In the genomic region with DNA sequence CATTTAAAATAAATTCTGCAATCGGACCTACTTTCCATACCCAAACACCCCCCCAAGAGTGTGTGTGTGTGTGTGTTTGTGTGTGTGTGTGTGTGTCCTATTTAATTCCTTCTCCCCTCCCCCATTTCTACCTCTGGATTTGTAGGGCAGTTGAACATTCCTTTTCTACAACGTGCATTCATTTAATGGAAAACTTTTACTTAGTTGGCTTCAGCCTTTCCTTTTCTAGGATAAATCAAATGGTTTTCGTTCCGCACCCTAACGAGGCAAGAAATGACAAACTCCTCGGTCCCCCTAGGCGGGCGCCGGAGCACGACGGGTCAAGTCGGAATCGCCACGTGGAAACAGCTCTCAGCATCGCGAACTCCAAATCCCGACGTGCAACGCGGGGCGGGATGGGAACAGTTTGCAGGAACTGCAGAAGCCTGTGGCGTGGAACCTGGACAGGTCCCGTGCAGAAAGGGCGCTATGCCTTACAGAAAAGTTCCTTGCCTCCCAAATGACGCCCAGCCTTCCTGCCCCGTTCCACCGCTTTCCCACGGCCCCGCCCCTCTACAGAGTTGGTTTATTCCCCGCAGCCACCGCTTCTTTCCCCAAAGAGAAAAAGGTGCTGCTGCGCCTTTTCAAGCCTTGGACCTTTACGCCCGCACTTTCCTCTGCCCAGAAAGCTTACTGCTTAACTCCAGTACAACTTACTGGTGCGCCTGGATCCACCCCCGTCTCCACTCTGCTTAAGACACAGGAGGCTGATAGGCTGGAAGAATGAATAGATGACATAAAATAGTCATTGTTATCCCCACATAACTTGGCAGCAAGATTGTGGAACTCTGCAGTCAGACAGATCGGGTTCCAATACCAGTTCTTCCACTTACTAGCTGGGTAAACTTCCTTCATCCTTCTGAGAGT, we compare ENCODE assay signal across 1 cellular context.
TF ChIP-seq lines count a peak whose summit lies in the region.

No MANE protein-coding gene starts in this region.

TF ChIP-seq in HepG2, 621 proteins besides CTCF, POLR2A, EP300 and RAD21 (continued from another document and continues in another):
- peak; percentile 75; the same call in 1 of the 2 replicates for TF ChIP-seq PRDM10 (CRISPR knock-in tag; IDR thresholded peaks at IDR 0.05; ENCODE audit: low read depth)
- 0 out of 2 replicates have a peak, but pooled peaks have one; percentile 8 for TF ChIP-seq DRAP1 (CRISPR knock-in tag; IDR thresholded peaks at IDR 0.05)
- no peak for TF ChIP-seq JDP2 (CRISPR knock-in tag; IDR thresholded peaks at IDR 0.05; ENCODE audit: borderline replicate concordance)
- peak; percentile 81 for TF ChIP-seq GATAD1 (CRISPR knock-in tag; IDR thresholded peaks at IDR 0.05)
- TF ChIP-seq ZSCAN31 (CRISPR knock-in tag; IDR thresholded peaks at IDR 0.05; ENCODE audit: low read depth) = peak; percentile 61; the same call in 1 of the 2 replicates
- TF ChIP-seq HMG20A (CRISPR knock-in tag; IDR thresholded peaks at IDR 0.05; ENCODE audit: borderline replicate concordance) = no peak
- TF ChIP-seq ZBTB8A (CRISPR knock-in tag; IDR thresholded peaks at IDR 0.05; ENCODE audit: borderline replicate concordance, low read depth) = no peak
- TF ChIP-seq THYN1 (CRISPR knock-in tag; IDR thresholded peaks at IDR 0.05; ENCODE audit: borderline replicate concordance, low read depth) = no peak
- no peak for TF ChIP-seq NFATC3 (CRISPR knock-in tag; IDR thresholded peaks at IDR 0.05)
- peak; percentile 39; the same call in 1 of the 2 replicates for TF ChIP-seq ZFP36L1 (CRISPR knock-in tag; IDR thresholded peaks at IDR 0.05)
- no peak for TF ChIP-seq NR1H2 (CRISPR knock-in tag; IDR thresholded peaks at IDR 0.05; ENCODE audit: borderline replicate concordance, low read depth)
- no peak for TF ChIP-seq FOXK2 (IDR thresholded peaks at IDR 0.05)
- 0 out of 2 replicates have a peak, but pooled peaks have one; percentile 24 for TF ChIP-seq ZNF704 (CRISPR knock-in tag; IDR thresholded peaks at IDR 0.05; ENCODE audit: borderline replicate concordance)
- TF ChIP-seq NR2F6 (IDR thresholded peaks at IDR 0.05) = no peak
- peak; percentile 46; the same call in 1 of the 2 replicates for TF ChIP-seq NR2F6 (CRISPR knock-in tag; IDR thresholded peaks at IDR 0.05)
- TF ChIP-seq ZBTB20 (CRISPR knock-in tag; IDR thresholded peaks at IDR 0.05; ENCODE audit: borderline replicate concordance, low read depth) = no peak
- TF ChIP-seq, protein P1, sequence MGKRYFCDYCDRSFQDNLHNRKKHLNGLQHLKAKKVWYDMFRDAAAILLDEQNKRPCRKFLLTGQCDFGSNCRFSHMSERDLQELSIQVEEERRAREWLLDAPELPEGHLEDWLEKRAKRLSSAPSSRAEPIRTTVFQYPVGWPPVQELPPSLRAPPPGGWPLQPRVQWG (CRISPR knock-in tag; IDR thresholded peaks at IDR 0.05; ENCODE audit: borderline replicate concordance, low read depth) = no peak
- TF ChIP-seq ZNF788 (CRISPR knock-in tag; IDR thresholded peaks at IDR 0.05; ENCODE audit: borderline replicate concordance) = peak; percentile 85; the same call in 1 of the 2 replicates
- no peak; the same call in none of the 2 replicates for TF ChIP-seq AHR (CRISPR knock-in tag; IDR thresholded peaks at IDR 0.05)
- TF ChIP-seq RBFOX2 (IDR thresholded peaks at IDR 0.05; ENCODE audit: low read depth, low read length) = peak; percentile 71
- TF ChIP-seq, protein P2, sequence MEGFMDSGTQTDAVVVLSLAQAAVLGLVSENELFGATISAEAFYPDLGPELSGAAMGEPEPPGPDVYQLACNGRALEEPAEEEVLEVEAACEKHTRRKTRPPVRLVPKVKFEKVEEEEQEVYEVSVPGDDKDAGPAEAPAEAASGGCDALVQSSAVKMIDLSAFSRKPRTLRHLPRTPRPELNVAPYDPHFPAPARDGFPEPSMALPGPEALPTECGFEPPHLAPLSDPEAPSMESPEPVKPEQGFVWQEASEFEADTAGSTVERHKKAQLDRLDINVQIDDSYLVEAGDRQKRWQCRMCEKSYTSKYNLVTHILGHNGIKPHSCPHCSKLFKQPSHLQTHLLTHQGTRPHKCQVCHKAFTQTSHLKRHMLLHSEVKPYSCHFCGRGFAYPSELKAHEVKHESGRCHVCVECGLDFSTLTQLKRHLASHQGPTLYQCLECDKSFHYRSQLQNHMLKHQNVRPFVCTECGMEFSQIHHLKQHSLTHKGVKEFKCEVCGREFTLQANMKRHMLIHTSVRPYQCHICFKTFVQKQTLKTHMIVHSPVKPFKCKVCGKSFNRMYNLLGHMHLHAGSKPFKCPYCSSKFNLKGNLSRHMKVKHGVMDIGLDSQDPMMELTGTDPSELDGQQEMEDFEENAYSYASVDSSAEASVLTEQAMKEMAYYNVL (CRISPR knock-in tag; IDR thresholded peaks at IDR 0.05; ENCODE audit: borderline replicate concordance) = no peak
- peak; percentile 54; the same call in 1 of the 2 replicates for TF ChIP-seq ZNF362 (CRISPR knock-in tag; IDR thresholded peaks at IDR 0.05; ENCODE audit: borderline replicate concordance)
- TF ChIP-seq ATF5 (CRISPR knock-in tag; IDR thresholded peaks at IDR 0.05; ENCODE audit: low read depth) = peak; percentile 85; the same call in 1 of the 2 replicates
- TF ChIP-seq, protein P3, sequence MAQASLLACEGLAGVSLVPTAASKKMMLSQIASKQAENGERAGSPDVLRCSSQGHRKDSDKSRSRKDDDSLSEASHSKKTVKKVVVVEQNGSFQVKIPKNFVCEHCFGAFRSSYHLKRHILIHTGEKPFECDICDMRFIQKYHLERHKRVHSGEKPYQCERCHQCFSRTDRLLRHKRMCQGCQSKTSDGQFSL (CRISPR knock-in tag; IDR thresholded peaks at IDR 0.05) = no peak
- TF ChIP-seq ZNF501 (CRISPR knock-in tag; IDR thresholded peaks at IDR 0.05) = 0 out of 2 replicates have a peak, but pooled peaks have one; percentile 31
- TF ChIP-seq HOXA5 (CRISPR knock-in tag; IDR thresholded peaks at IDR 0.05) = no peak
- TF ChIP-seq CHD2 (IDR thresholded peaks at IDR 0.05; ENCODE audit: low read depth, low read length) = no peak
- no peak for TF ChIP-seq ZNF597 (CRISPR knock-in tag; IDR thresholded peaks at IDR 0.05)
- TF ChIP-seq, protein P4, sequence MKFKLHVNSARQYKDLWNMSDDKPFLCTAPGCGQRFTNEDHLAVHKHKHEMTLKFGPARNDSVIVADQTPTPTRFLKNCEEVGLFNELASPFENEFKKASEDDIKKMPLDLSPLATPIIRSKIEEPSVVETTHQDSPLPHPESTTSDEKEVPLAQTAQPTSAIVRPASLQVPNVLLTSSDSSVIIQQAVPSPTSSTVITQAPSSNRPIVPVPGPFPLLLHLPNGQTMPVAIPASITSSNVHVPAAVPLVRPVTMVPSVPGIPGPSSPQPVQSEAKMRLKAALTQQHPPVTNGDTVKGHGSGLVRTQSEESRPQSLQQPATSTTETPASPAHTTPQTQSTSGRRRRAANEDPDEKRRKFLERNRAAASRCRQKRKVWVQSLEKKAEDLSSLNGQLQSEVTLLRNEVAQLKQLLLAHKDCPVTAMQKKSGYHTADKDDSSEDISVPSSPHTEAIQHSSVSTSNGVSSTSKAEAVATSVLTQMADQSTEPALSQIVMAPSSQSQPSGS (CRISPR knock-in tag; IDR thresholded peaks at IDR 0.05) = no peak
- peak; percentile 84; the same call in 1 of the 2 replicates for TF ChIP-seq ZNF552 (CRISPR knock-in tag; IDR thresholded peaks at IDR 0.05; ENCODE audit: borderline replicate concordance)
- no peak for TF ChIP-seq ZNF567 (CRISPR knock-in tag; IDR thresholded peaks at IDR 0.05; ENCODE audit: borderline replicate concordance)
- TF ChIP-seq, protein P5, sequence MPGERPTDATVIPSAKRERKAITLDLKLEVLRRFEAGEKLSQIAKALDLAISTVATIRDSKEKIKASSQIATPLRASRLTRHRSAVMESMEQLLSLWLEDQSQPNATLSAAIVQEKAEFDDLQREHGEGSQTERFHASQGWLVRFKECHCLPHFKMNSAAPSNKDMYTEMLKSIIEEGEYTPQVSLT (CRISPR knock-in tag; IDR thresholded peaks at IDR 0.05; ENCODE audit: borderline replicate concordance, low read depth) = 0 out of 2 replicates have a peak, but pooled peaks have one; percentile 69
- TF ChIP-seq ZNF615 (CRISPR knock-in tag; IDR thresholded peaks at IDR 0.05; ENCODE audit: borderline replicate concordance) = 0 out of 2 replicates have a peak, but pooled peaks have one; percentile 9
- TF ChIP-seq, protein P6, sequence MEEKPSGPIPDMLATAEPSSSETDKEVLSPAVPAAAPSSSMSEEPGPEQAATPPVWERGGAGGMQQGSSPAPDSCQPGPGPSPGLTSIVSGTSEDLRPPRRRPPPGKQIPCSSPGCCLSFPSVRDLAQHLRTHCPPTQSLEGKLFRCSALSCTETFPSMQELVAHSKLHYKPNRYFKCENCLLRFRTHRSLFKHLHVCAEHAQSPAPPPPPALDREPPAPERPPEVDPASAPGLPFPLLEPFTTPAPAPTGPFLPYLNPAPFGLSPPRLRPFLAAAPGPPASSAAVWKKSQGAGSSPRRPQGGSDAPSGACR (CRISPR knock-in tag; IDR thresholded peaks at IDR 0.05) = no peak; the same call in 1 of the 2 replicates
- TF ChIP-seq, protein P7, sequence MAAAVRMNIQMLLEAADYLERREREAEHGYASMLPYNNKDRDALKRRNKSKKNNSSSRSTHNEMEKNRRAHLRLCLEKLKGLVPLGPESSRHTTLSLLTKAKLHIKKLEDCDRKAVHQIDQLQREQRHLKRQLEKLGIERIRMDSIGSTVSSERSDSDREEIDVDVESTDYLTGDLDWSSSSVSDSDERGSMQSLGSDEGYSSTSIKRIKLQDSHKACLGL (CRISPR knock-in tag; IDR thresholded peaks at IDR 0.05) = peak; percentile 78
- TF ChIP-seq, protein P8, sequence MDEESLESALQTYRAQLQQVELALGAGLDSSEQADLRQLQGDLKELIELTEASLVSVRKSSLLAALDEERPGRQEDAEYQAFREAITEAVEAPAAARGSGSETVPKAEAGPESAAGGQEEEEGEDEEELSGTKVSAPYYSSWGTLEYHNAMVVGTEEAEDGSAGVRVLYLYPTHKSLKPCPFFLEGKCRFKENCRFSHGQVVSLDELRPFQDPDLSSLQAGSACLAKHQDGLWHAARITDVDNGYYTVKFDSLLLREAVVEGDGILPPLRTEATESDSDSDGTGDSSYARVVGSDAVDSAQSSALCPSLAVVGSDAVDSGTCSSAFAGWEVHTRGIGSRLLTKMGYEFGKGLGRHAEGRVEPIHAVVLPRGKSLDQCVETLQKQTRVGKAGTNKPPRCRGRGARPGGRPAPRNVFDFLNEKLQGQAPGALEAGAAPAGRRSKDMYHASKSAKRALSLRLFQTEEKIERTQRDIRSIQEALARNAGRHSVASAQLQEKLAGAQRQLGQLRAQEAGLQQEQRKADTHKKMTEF (CRISPR knock-in tag; IDR thresholded peaks at IDR 0.05) = peak; percentile 67
